1 cellular context compared by ENCODE assay signal in the genomic region with DNA sequence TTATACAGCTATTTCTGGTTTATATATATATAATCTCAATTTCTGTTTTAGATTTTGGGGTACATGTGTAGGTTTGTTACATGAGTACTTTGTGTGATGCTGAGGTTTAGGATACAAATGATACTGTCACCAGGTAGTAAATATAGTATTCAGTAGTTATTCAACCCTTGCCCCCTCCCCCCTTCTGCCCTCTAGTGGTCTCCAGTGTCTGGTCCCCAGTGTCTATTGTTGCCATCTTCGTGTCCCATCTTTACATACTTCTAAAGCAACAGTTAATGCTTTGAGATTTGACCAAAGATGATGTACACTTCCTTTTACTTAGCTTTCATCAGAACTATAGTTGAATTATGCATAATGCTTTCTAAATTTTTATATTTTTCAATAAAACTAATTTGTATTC.
TF ChIP-seq lines count a peak whose summit lies in the region.

No MANE protein-coding gene starts in this region.

TF ChIP-seq in WTC11, 78 proteins besides CTCF, POLR2A, EP300 and RAD21 (continued from another document):
- TF ChIP-seq, protein P1, sequence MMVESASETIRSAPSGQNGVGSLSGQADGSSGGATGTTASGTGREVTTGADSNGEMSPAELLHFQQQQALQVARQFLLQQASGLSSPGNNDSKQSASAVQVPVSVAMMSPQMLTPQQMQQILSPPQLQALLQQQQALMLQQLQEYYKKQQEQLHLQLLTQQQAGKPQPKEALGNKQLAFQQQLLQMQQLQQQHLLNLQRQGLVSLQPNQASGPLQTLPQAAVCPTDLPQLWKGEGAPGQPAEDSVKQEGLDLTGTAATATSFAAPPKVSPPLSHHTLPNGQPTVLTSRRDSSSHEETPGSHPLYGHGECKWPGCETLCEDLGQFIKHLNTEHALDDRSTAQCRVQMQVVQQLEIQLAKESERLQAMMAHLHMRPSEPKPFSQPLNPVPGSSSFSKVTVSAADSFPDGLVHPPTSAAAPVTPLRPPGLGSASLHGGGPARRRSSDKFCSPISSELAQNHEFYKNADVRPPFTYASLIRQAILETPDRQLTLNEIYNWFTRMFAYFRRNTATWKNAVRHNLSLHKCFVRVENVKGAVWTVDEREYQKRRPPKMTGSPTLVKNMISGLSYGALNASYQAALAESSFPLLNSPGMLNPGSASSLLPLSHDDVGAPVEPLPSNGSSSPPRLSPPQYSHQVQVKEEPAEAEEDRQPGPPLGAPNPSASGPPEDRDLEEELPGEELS (CRISPR knock-in tag; IDR thresholded peaks at IDR 0.05), result no peak
- TF ChIP-seq JUN (CRISPR knock-in tag; IDR thresholded peaks at IDR 0.05) (no peak), GABPB1 (CRISPR knock-in tag; IDR thresholded peaks at IDR 0.05) (no peak), ESRRA (CRISPR knock-in tag; IDR thresholded peaks at IDR 0.05; ENCODE audit: borderline replicate concordance) (no peak)
